Comparison of ENCODE assay signal across 9 cellular contexts in the genomic region with DNA sequence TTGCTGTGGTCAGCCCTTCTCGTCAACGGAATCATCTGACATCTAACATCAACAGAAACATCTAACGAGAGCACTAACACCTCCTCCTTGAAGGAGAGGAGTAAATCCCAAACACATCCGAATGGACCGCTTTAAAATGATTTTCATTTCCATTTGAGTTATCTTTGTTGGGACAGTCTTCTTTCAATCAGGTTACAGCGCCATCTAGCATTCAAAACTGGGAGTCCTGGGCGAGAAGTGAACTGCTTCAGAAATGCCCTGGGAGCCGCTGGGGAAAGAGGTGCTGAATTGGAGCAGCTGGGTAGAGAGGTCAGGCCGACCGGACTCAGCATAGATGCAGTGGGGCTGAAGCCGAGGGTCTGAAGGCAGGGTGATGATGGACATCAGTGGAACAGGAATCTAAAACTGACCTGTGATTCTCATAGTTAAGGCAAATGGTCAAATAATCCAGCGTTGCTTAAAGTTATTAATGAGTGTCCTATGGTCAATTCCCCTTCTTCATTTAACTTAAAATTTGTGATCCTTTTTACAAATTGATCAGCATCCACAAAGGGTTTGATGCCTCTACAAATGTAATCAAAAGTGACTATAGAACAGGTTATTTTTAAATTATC.
DNase-seq lines count a peak whose midpoint lies in the region; ATAC-seq, FAIRE-seq and TF ChIP-seq lines count a peak whose summit lies in the region.
"Had no signal": no experiment of that assay in that cellular context is flagged by ENCODE, and none has a peak within 500 bp of the region (broad histone marks: within the 10 kb centered on the region; RNA-seq: fewer than 3 reads in every experiment).

No MANE protein-coding gene starts in this region.

- 29 to 36% methylated on average over 12 of the region's 12 CpGs for WGBS in lower leg skin, 2 donors

- intact Hi-C loops in lower leg skin (cut with DNase I; ENCODE audit: low total_unique reads) = no loop called here

- TF ChIP-seq POLR2A in lower leg skin (IDR thresholded peaks at IDR 0.05) = no peak

- DNase-seq in AG09319 (ENCODE audit: extremely low read depth, low read depth) (no peak), HT-29 (ENCODE audit: low spot score) (peak; percentile 74), SHP77 (lab: John Stamatoyannopoulos, UW) (peak; percentile 56 to 64), iPS-NIHi7 (ENCODE audit: extremely low spot score) (peak; percentile 25), urothelium cell line (ENCODE audit: low spot score) (peak; percentile 61), lower leg skin (ENCODE audit: low spot score in 2 of 2) (no peak), cerebellar nuclear complex (lab: John Stamatoyannopoulos, UW) (no peak)
- DNase-seq: activated naive CD8-positive, alpha-beta T cell treated with anti-CD3 and anti-CD28 coated beads, Interleukin-2, amount 10 ng/mL, durations not matched to agents 7 days and 5 days had no signal

- ATAC-seq in GM21515 (IDR thresholded peaks at IDR 0.05; ENCODE audit: unreplicated experiment) = no peak

- no peak overlapping the region for H3K4me3 ChIP-seq in lower leg skin (ENCODE audit: low read depth, poor library complexity, severe bottlenecking)

- TF ChIP-seq CTCF in AG09319 (IDR thresholded peaks at IDR 0.05; ENCODE audit: low read depth, low read length) = peak; percentile 30
- no peak for TF ChIP-seq CTCF in lower leg skin (IDR thresholded peaks at IDR 0.05)

- FAIRE-seq in urothelium cell line (lab: Jason Lieb, UNC) = no peak

Comparison
In these comparisons a context has a peak if more than half of its experiments do, and no peak if none do; other contexts are left out.
1. DNase-seq: peak in HT-29 (single experiment), SHP77 (2 of 2), iPS-NIHi7 (single experiment) and urothelium cell line (single experiment); none in AG09319 (single experiment), lower leg skin (0 of 2) and cerebellar nuclear complex (0 of 2).